ENCODE assay signal across 29 cellular contexts in the genomic region with DNA sequence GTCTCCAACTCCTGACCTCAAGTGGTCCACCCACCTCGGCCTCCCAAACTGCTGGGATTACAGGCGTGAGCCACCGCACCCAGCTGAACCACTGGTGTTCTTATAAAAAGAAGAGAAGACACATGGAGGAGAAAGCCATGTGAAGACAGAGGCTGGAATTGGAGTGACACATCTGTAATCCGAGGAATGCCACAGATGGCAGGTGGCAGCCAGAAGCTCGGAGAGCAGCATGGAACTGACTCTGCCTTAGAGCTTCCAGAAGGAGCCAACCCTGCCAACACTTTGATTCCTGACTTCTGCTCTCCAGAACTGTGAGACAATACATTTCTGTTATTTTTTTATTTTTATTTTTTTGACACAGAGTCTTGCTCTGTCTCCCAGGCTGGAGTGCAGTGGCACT.
"Had no signal": no experiment of that assay in that cellular context is flagged by ENCODE, and none has a peak within 500 bp of the region (broad histone marks: within the 10 kb centered on the region; RNA-seq: fewer than 3 reads in every experiment).

No MANE protein-coding gene starts in this region.

- ATAC-seq: activated CD4-positive, CD25-positive, alpha-beta regulatory T cell treated with anti-CD3 and anti-CD28 coated beads, Interleukin-2, amount 50 U/mL, for 24 hours; activated CD8-positive, alpha-beta T cell treated with anti-CD3 and anti-CD28 coated beads for 36 hours; activated T-cell treated with anti-CD3 and anti-CD28 coated beads, Interleukin-2, amount 50 U/mL, for 4 hours; activated T-helper 17 cell treated with anti-CD3 and anti-CD28 coated beads, Interleukin-2, amount 50 U/mL, for 72 hours; effector memory CD8-positive, alpha-beta T cell; gastroesophageal sphincter; heart right ventricle; T-helper 17 cell had no signal

- H3K9me3 ChIP-seq: esophagus muscularis mucosa, gastroesophageal sphincter, heart right ventricle had no signal

- DNase-seq: activated B cell treated with CpG ODN at 0.5 μM for 24 hours; activated CD4-positive, alpha-beta T cell treated with anti-CD3 and anti-CD28 coated beads for 48 hours; activated CD4-positive, alpha-beta T cell treated with anti-CD3 and anti-CD28 coated beads, Interleukin-2, amount 50 U/mL, for 1 hour; activated CD4-positive, alpha-beta T cell treated with anti-CD3 and anti-CD28 coated beads, Interleukin-2, amount 50 U/mL, for 48 hours; activated CD8-positive, alpha-beta memory T cell treated with anti-CD3 and anti-CD28 coated beads for 24 hours; activated CD8-positive, alpha-beta T cell treated with anti-CD3 and anti-CD28 coated beads for 36 hours; activated effector memory CD4-positive, alpha-beta T cell treated with Interleukin-2 at 50 U/mL for 16 hours; activated gamma-delta T cell treated with Interleukin-2 at 50 U/mL for 16 hours; activated naive CD4-positive, alpha-beta T cell treated with anti-CD3 and anti-CD28 coated beads, Interleukin-2, amount 50 U/mL, for 16 hours; activated naive CD4-positive, alpha-beta T cell treated with Interleukin-2 at 50 U/mL for 16 hours; activated T-cell treated with anti-CD3 and anti-CD28 coated beads, Interleukin-2, amount 50 U/mL, for 4 hours; amniotic stem cell; anterior cingulate cortex; brain microvascular endothelial cell; caudate nucleus; cortex of kidney; dermis blood vessel endothelial cell; effector CD4-positive, alpha-beta T cell; effector memory CD8-positive, alpha-beta T cell; erythroblast; foreskin melanocyte; heart right ventricle; T-helper 17 cell; T1000; WERI-Rb-1 had no signal

- H3K4me3 ChIP-seq: esophagus muscularis mucosa, gastroesophageal sphincter, heart right ventricle had no signal

- H3K27ac ChIP-seq: brain microvascular endothelial cell, esophagus muscularis mucosa, gastroesophageal sphincter, heart right ventricle, WERI-Rb-1 had no signal

- H3K27me3 ChIP-seq: brain microvascular endothelial cell, esophagus muscularis mucosa, gastroesophageal sphincter, heart right ventricle had no signal

- H3K4me1 ChIP-seq: heart right ventricle had no signal

- H3K36me3 ChIP-seq: brain microvascular endothelial cell, esophagus muscularis mucosa, gastroesophageal sphincter, heart right ventricle, WERI-Rb-1 had no signal
